Comparison of ENCODE assay signal across 2 cellular contexts in the genomic region with DNA sequence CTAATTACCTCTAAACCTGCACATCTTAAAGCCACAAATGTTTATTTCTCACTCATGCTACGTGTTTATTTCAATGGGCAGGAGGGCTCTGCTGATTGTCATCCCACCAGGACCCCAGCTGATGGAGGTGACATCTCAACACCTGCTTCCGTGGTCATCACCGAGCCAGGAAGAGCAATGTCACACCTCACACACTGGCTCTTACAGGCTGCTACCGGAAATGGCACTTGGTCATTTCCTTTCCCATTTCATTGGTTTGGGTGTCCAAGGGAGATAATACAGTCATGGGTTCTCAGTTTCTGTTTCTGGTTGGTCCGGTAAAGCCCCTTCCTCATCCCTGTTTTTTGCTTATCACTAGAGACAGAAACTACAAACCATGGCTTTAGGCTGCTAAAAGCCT.
A peak's percentile ranks its signal among the peaks of the same experiment; 100 is the strongest.
TF ChIP-seq lines count a peak whose summit lies in the region.

No MANE protein-coding gene starts in this region.

TF ChIP-seq in GM12878, 131 proteins besides CTCF, POLR2A, EP300 and RAD21:
- TF ChIP-seq MXI1 (IDR thresholded peaks at IDR 0.05; ENCODE audit: low read depth, low read length) = no peak
- TF ChIP-seq IKZF2 (IDR thresholded peaks at IDR 0.05) = no peak
- TF ChIP-seq, protein P1, sequence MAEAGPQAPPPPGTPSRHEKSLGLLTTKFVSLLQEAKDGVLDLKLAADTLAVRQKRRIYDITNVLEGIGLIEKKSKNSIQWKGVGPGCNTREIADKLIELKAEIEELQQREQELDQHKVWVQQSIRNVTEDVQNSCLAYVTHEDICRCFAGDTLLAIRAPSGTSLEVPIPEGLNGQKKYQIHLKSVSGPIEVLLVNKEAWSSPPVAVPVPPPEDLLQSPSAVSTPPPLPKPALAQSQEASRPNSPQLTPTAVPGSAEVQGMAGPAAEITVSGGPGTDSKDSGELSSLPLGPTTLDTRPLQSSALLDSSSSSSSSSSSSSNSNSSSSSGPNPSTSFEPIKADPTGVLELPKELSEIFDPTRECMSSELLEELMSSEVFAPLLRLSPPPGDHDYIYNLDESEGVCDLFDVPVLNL (IDR thresholded peaks at IDR 0.05; ENCODE audit: low read depth, low read length) = no peak
- TF ChIP-seq GABPA (IDR thresholded peaks at IDR 0.05; ENCODE audit: low read depth) = peak; percentile 18; the same call in 1 of the 2 replicates
- TF ChIP-seq, protein P2, sequence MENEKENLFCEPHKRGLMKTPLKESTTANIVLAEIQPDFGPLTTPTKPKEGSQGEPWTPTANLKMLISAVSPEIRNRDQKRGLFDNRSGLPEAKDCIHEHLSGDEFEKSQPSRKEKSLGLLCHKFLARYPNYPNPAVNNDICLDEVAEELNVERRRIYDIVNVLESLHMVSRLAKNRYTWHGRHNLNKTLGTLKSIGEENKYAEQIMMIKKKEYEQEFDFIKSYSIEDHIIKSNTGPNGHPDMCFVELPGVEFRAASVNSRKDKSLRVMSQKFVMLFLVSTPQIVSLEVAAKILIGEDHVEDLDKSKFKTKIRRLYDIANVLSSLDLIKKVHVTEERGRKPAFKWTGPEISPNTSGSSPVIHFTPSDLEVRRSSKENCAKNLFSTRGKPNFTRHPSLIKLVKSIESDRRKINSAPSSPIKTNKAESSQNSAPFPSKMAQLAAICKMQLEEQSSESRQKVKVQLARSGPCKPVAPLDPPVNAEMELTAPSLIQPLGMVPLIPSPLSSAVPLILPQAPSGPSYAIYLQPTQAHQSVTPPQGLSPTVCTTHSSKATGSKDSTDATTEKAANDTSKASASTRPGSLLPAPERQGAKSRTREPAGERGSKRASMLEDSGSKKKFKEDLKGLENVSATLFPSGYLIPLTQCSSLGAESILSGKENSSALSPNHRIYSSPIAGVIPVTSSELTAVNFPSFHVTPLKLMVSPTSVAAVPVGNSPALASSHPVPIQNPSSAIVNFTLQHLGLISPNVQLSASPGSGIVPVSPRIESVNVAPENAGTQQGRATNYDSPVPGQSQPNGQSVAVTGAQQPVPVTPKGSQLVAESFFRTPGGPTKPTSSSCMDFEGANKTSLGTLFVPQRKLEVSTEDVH (IDR thresholded peaks at IDR 0.05; ENCODE audit: low read depth, partially characterized antibody) = no peak
- no peak for TF ChIP-seq HCFC1 (IDR thresholded peaks at IDR 0.05; ENCODE audit: low read length)
- no peak for TF ChIP-seq ZNF217 (IDR thresholded peaks at IDR 0.05)
- TF ChIP-seq IKZF1 (conservative IDR thresholded peaks at IDR 0.05) = peak; percentile 54; the same call in 1 of the 2 replicates
- TF ChIP-seq MEF2B (IDR thresholded peaks at IDR 0.05; ENCODE audit: partially characterized antibody, poor library complexity, severe bottlenecking) = no peak
- peak in 1 of 2 experiments; percentile 56; a peak in 2 of 4 replicates for TF ChIP-seq ETV6 (conservative IDR thresholded peaks at IDR 0.05 in 1 of 2, IDR thresholded peaks at IDR 0.05 in 1 of 2; ENCODE audit: borderline replicate concordance in 1 of 2, low read depth in 1 of 2)
- TF ChIP-seq NRF1 (conservative IDR thresholded peaks at IDR 0.05; ENCODE audit: low read depth, low read length) = no peak
- no peak for TF ChIP-seq CBFB (IDR thresholded peaks at IDR 0.05; ENCODE audit: low read depth)
- TF ChIP-seq, protein P3, sequence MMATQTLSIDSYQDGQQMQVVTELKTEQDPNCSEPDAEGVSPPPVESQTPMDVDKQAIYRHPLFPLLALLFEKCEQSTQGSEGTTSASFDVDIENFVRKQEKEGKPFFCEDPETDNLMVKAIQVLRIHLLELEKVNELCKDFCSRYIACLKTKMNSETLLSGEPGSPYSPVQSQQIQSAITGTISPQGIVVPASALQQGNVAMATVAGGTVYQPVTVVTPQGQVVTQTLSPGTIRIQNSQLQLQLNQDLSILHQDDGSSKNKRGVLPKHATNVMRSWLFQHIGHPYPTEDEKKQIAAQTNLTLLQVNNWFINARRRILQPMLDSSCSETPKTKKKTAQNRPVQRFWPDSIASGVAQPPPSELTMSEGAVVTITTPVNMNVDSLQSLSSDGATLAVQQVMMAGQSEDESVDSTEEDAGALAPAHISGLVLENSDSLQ (IDR thresholded peaks at IDR 0.05) = no peak
- TF ChIP-seq EED (IDR thresholded peaks at IDR 0.05; ENCODE audit: low read depth) = no peak
- TF ChIP-seq, protein P4, sequence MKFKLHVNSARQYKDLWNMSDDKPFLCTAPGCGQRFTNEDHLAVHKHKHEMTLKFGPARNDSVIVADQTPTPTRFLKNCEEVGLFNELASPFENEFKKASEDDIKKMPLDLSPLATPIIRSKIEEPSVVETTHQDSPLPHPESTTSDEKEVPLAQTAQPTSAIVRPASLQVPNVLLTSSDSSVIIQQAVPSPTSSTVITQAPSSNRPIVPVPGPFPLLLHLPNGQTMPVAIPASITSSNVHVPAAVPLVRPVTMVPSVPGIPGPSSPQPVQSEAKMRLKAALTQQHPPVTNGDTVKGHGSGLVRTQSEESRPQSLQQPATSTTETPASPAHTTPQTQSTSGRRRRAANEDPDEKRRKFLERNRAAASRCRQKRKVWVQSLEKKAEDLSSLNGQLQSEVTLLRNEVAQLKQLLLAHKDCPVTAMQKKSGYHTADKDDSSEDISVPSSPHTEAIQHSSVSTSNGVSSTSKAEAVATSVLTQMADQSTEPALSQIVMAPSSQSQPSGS (IDR thresholded peaks at IDR 0.05; ENCODE audit: low read length) = no peak

TF ChIP-seq in HEK293T, 16 proteins besides CTCF, POLR2A, EP300 and RAD21:
- TF ChIP-seq, protein P3 (IDR thresholded peaks at IDR 0.05) = no peak
- no peak for TF ChIP-seq L3MBTL2 (conservative IDR thresholded peaks at IDR 0.05)
- TF ChIP-seq LEF1 (IDR thresholded peaks at IDR 0.05; ENCODE audit: borderline replicate concordance) = no peak
- TF ChIP-seq ELF4 (IDR thresholded peaks at IDR 0.05) = no peak
- no peak for TF ChIP-seq ARNT (IDR thresholded peaks at IDR 0.05)
- no peak for TF ChIP-seq CTBP1 (IDR thresholded peaks at IDR 0.05; ENCODE audit: borderline replicate concordance)
- no peak for TF ChIP-seq FOXA1 (IDR thresholded peaks at IDR 0.05)
- no peak for TF ChIP-seq SP1 (IDR thresholded peaks at IDR 0.05)
